Comparison of ENCODE assay signal across 23 cellular contexts in the genomic region with DNA sequence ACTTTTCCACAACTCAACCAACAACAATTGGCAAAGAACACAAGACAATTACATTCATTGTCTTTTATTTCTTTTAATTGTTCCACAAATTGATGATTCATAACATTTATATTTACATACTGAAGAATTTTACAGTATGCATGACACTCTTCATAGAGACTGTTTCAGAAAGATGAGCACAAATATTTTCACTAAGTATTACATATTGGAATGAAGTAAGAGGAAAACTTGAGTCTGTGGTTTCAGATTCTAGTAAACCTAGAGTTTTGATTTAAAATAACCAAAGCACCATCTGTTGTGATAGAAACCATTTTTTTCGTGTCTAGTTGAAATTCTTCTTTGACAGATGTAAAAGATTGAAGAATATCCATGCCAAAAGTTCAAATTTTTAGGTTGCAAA. TPM values are rescaled to one million over a fixed set of nuclear protein-coding genes. Genes with fewer than 3 reads are reported as not detected.
"Had no signal": no experiment of that assay in that cellular context is flagged by ENCODE, and none has a peak within 500 bp of the region (broad histone marks: within the 10 kb centered on the region; RNA-seq: fewer than 3 reads in every experiment).

No MANE protein-coding gene starts in this region.

- H3K36me3 Mint-ChIP-seq: immature natural killer cell, naive B cell had no signal

- H3K9me3 Mint-ChIP-seq: immature natural killer cell had no signal

- DNase-seq: dermis blood vessel endothelial cell; esophagus squamous epithelium; foreskin fibroblast; immature natural killer cell; left cardiac atrium; left ventricle myocardium inferior; lower lobe of right lung; mesenchymal stem cell; midbrain; naive B cell; occipital lobe; pancreas; right cardiac atrium; small intestine; stimulated activated CD4-positive, alpha-beta T cell treated with anti-CD3 and anti-CD28 coated beads, Interleukin-2, amount 100 ng/mL, for 48 hours; stimulated activated naive CD4-positive, alpha-beta T cell treated with Interleukin-2 at 50 U/mL for 16 hours; thyroid gland had no signal

- H3K4me1 ChIP-seq: esophagus squamous epithelium, left ventricle myocardium inferior, lower lobe of right lung, pancreas, suprapubic skin, thyroid gland had no signal

- H3K4me3 Mint-ChIP-seq: immature natural killer cell, naive B cell, nephron, type B pancreatic cell had no signal

- ATAC-seq: left cardiac atrium, lower lobe of right lung, pancreas, right cardiac atrium had no signal

- H3K27ac Mint-ChIP-seq: immature natural killer cell, naive B cell, nephron, progenitor cell of endocrine pancreas, type B pancreatic cell had no signal

- H3K9me3 ChIP-seq: esophagus squamous epithelium, lower lobe of right lung, pancreas, suprapubic skin, thyroid gland had no signal

- H3K4me3 ChIP-seq: esophagus squamous epithelium, left ventricle myocardium inferior, lower lobe of right lung, pancreas, suprapubic skin, thyroid gland had no signal

- H3K27me3 Mint-ChIP-seq: progenitor cell of endocrine pancreas, type B pancreatic cell had no signal

- H3K27me3 ChIP-seq: esophagus squamous epithelium, pancreas, suprapubic skin, thyroid gland had no signal

- H3K4me1 Mint-ChIP-seq: immature natural killer cell, naive B cell, nephron had no signal

- H3K36me3 ChIP-seq: esophagus squamous epithelium, left ventricle myocardium inferior, lower lobe of right lung, pancreas, suprapubic skin, thyroid gland had no signal

- H3K27ac ChIP-seq: esophagus squamous epithelium, left ventricle myocardium inferior, lower lobe of right lung, pancreas, suprapubic skin, thyroid gland had no signal

RNA-seq across cellular contexts. Expression of a gene that starts 32.1 kb away (rescaled TPM):
- total RNA-seq: dermis blood vessel endothelial cell, epithelial cell of proximal tubule, esophagus squamous epithelium, left cardiac atrium, left ventricle myocardium inferior, lower lobe of right lung, occipital lobe, pancreas, progenitor cell of endocrine pancreas, right cardiac atrium, suprapubic skin, thyroid gland had no signal
- polyA plus RNA-seq: immature natural killer cell, keratinocyte, pancreas, right cardiac atrium, small intestine had no signal

RNA-seq across cellular contexts. Expression of a gene that starts 51.3 kb away (rescaled TPM):
- total RNA-seq: left ventricle myocardium inferior, lower lobe of right lung, occipital lobe, pancreas had no signal
- polyA plus RNA-seq: immature natural killer cell, small intestine had no signal
